1 cellular context compared by ENCODE assay signal in the genomic region with DNA sequence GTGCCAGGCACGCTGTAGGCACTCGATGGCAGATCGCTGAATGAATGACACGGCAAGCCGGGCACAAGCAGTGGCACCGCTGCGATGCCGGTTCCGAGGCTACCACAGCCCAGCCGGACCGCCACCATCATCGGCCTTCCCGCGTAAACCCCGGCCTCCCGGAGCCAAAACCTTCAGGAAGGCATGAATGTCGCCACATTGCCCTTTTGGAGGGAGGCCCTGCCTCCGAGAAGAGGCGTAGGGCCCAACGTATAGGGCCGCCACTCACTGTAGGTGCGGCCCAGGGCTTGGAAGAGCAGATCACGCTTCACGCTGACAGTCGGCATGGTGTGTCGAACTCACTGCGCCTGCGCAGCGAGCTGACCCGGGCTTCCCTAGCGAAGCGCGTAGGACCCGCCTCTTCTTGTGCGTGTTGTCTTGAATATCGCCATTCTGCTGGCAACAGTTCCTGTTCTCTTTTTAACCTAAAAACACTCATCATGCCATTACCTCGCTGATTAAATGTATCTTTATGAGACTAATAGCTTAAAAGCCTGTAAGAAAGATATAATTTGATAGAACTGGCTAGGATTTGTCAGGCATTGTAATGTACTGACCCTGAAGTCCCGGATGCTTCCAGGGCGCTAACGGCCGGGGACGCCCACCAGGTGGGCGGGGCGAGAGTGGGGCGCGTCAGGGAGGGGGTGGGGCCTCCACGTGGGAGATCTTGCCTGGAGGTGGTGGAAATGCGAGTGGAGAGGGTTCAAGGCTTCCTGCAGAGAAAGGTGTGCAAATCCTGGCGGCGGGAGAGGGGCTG.
TF ChIP-seq lines count a peak whose summit lies in the region.

A gene (minus strand): TSS at position 345 of the 796 bp plus-strand sequence. CDS start 19 bp downstream, at position 326.

TF ChIP-seq in K562, 482 proteins besides CTCF, POLR2A, EP300 and RAD21 (continued from another document and continues in another):
- TF ChIP-seq FOXK2 (conservative IDR thresholded peaks at IDR 0.05 in 1 of 2, IDR thresholded peaks at IDR 0.05 in 1 of 2; ENCODE audit: low read depth in 2 of 2) (peak; percentile 63 to 67; a peak in 1 of 4 replicates), ILF3 (IDR thresholded peaks at IDR 0.05; ENCODE audit: borderline replicate concordance) (no peak), CHD2 (IDR thresholded peaks at IDR 0.05; ENCODE audit: low read depth, low read length) (no peak), PHF8 (IDR thresholded peaks at IDR 0.05; ENCODE audit: borderline replicate concordance, low read length) (peak; percentile 86; the same call in 1 of the 2 replicates), GTF2F1 (IDR thresholded peaks at IDR 0.05; ENCODE audit: low read depth, low read length) (0 out of 2 replicates have a peak, but pooled peaks have one; percentile 68), SMARCA4 (IDR thresholded peaks at IDR 0.05) (no peak), FOXM1 (IDR thresholded peaks at IDR 0.05; ENCODE audit: low read depth) (peak; percentile 59; the same call in 1 of the 2 replicates), FOXM1 (CRISPR knock-in tag; IDR thresholded peaks at IDR 0.05; ENCODE audit: low read depth) (no peak), NONO (IDR thresholded peaks at IDR 0.05; ENCODE audit: low read depth in 2 of 2, low read length in 1 of 2) (no peak), MYBL2 (IDR thresholded peaks at IDR 0.05; ENCODE audit: low read depth) (peak; percentile 69; the same call in 1 of the 2 replicates), MYBL2 (CRISPR knock-in tag; IDR thresholded peaks at IDR 0.05; ENCODE audit: borderline replicate concordance) (no peak), RBM17 (IDR thresholded peaks at IDR 0.05; ENCODE audit: borderline replicate concordance, low read depth, low read length) (no peak), MEIS2 (IDR thresholded peaks at IDR 0.05; ENCODE audit: partially characterized antibody) (peak; percentile 85), SIRT6 (IDR thresholded peaks at IDR 0.05; ENCODE audit: low read depth, low read length) (no peak), PURB (CRISPR knock-in tag; IDR thresholded peaks at IDR 0.05; ENCODE audit: low read depth) (no peak), YY1 (IDR thresholded peaks at IDR 0.05; ENCODE audit: borderline replicate concordance in 1 of 3, control insufficient read depth in 1 of 3, extremely low read depth in 1 of 3, insufficient read depth in 3 of 3, insufficient read length in 1 of 3, insufficient replicate concordance in 2 of 3, low read depth in 1 of 3, low read length in 2 of 3) (peak in 1 of 3 experiments; percentile 45), EHMT2 (IDR thresholded peaks at IDR 0.05) (no peak), HDAC8 (tag; IDR thresholded peaks at IDR 0.05) (no peak), SIN3A (IDR thresholded peaks at IDR 0.05; ENCODE audit: borderline replicate concordance in 2 of 2, control insufficient read depth in 1 of 2, low read depth in 2 of 2, low read length in 2 of 2) (peak; percentile 32 to 95; a peak in 2 of 4 replicates), NEUROD1 (IDR thresholded peaks at IDR 0.05; ENCODE audit: borderline replicate concordance, low read depth, low read length, partially characterized antibody) (peak; percentile 61), KLF13 (tag; IDR thresholded peaks at IDR 0.05; ENCODE audit: borderline replicate concordance, low read depth) (peak; percentile 85), DACH1 (IDR thresholded peaks at IDR 0.05; ENCODE audit: partially characterized antibody) (peak; percentile 96), PHB2 (IDR thresholded peaks at IDR 0.05; ENCODE audit: low read depth) (no peak), ZSCAN29 (IDR thresholded peaks at IDR 0.05) (no peak), DPF2 (IDR thresholded peaks at IDR 0.05) (no peak), MEF2A (IDR thresholded peaks at IDR 0.05; ENCODE audit: control insufficient read depth, low read depth, low read length) (no peak), NR2C1 (IDR thresholded peaks at IDR 0.05) (peak; percentile 42; the same call in 1 of the 2 replicates), NR2C1 (tag; IDR thresholded peaks at IDR 0.05) (peak; percentile 50; the same call in 1 of the 2 replicates), KDM5B (IDR thresholded peaks at IDR 0.05; ENCODE audit: insufficient replicate concordance, low read depth, low read length) (peak; percentile 64), RBM22 (IDR thresholded peaks at IDR 0.05; ENCODE audit: low read depth, low read length, poor library complexity, severe bottlenecking) (no peak), ARNT (IDR thresholded peaks at IDR 0.05) (0 out of 4 replicates have a peak, but pooled peaks of 1 of the 2 experiments have one; percentile 54), ZBTB7A (IDR thresholded peaks at IDR 0.05; ENCODE audit: borderline replicate concordance, control insufficient read depth, low read depth, low read length) (no peak), SAP30 (IDR thresholded peaks at IDR 0.05; ENCODE audit: borderline replicate concordance, insufficient read depth, low read depth, low read length, poor library complexity, severe bottlenecking) (peak; percentile 96), POLR2AphosphoS2 (IDR thresholded peaks at IDR 0.05; ENCODE audit: low read length) (no peak), RB1 (IDR thresholded peaks at IDR 0.05; ENCODE audit: low read depth) (0 out of 2 replicates have a peak, but pooled peaks have one; percentile 36), ATF7 (IDR thresholded peaks at IDR 0.05) (peak; percentile 66), XRCC4 (IDR thresholded peaks at IDR 0.05; ENCODE audit: extremely low read depth, insufficient read depth, insufficient read length) (no peak), NUFIP1 (IDR thresholded peaks at IDR 0.05; ENCODE audit: partially characterized antibody) (no peak), ZNF347 (CRISPR knock-in tag; IDR thresholded peaks at IDR 0.05; ENCODE audit: low read depth) (no peak)
- TF ChIP-seq, protein P1, sequence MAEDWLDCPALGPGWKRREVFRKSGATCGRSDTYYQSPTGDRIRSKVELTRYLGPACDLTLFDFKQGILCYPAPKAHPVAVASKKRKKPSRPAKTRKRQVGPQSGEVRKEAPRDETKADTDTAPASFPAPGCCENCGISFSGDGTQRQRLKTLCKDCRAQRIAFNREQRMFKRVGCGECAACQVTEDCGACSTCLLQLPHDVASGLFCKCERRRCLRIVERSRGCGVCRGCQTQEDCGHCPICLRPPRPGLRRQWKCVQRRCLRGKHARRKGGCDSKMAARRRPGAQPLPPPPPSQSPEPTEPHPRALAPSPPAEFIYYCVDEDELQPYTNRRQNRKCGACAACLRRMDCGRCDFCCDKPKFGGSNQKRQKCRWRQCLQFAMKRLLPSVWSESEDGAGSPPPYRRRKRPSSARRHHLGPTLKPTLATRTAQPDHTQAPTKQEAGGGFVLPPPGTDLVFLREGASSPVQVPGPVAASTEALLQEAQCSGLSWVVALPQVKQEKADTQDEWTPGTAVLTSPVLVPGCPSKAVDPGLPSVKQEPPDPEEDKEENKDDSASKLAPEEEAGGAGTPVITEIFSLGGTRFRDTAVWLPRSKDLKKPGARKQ (CRISPR knock-in tag; IDR thresholded peaks at IDR 0.05): no peak
- TF ChIP-seq, protein P2, sequence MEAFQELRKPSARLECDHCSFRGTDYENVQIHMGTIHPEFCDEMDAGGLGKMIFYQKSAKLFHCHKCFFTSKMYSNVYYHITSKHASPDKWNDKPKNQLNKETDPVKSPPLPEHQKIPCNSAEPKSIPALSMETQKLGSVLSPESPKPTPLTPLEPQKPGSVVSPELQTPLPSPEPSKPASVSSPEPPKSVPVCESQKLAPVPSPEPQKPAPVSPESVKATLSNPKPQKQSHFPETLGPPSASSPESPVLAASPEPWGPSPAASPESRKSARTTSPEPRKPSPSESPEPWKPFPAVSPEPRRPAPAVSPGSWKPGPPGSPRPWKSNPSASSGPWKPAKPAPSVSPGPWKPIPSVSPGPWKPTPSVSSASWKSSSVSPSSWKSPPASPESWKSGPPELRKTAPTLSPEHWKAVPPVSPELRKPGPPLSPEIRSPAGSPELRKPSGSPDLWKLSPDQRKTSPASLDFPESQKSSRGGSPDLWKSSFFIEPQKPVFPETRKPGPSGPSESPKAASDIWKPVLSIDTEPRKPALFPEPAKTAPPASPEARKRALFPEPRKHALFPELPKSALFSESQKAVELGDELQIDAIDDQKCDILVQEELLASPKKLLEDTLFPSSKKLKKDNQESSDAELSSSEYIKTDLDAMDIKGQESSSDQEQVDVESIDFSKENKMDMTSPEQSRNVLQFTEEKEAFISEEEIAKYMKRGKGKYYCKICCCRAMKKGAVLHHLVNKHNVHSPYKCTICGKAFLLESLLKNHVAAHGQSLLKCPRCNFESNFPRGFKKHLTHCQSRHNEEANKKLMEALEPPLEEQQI (IDR thresholded peaks at IDR 0.05): no peak
- TF ChIP-seq, protein P3, sequence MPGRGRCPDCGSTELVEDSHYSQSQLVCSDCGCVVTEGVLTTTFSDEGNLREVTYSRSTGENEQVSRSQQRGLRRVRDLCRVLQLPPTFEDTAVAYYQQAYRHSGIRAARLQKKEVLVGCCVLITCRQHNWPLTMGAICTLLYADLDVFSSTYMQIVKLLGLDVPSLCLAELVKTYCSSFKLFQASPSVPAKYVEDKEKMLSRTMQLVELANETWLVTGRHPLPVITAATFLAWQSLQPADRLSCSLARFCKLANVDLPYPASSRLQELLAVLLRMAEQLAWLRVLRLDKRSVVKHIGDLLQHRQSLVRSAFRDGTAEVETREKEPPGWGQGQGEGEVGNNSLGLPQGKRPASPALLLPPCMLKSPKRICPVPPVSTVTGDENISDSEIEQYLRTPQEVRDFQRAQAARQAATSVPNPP (IDR thresholded peaks at IDR 0.05; ENCODE audit: borderline replicate concordance, insufficient read depth, insufficient read length): no peak
- TF ChIP-seq, protein P4, sequence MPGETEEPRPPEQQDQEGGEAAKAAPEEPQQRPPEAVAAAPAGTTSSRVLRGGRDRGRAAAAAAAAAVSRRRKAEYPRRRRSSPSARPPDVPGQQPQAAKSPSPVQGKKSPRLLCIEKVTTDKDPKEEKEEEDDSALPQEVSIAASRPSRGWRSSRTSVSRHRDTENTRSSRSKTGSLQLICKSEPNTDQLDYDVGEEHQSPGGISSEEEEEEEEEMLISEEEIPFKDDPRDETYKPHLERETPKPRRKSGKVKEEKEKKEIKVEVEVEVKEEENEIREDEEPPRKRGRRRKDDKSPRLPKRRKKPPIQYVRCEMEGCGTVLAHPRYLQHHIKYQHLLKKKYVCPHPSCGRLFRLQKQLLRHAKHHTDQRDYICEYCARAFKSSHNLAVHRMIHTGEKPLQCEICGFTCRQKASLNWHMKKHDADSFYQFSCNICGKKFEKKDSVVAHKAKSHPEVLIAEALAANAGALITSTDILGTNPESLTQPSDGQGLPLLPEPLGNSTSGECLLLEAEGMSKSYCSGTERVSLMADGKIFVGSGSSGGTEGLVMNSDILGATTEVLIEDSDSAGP (CRISPR knock-in tag; IDR thresholded peaks at IDR 0.05): no peak
- TF ChIP-seq, protein P5, sequence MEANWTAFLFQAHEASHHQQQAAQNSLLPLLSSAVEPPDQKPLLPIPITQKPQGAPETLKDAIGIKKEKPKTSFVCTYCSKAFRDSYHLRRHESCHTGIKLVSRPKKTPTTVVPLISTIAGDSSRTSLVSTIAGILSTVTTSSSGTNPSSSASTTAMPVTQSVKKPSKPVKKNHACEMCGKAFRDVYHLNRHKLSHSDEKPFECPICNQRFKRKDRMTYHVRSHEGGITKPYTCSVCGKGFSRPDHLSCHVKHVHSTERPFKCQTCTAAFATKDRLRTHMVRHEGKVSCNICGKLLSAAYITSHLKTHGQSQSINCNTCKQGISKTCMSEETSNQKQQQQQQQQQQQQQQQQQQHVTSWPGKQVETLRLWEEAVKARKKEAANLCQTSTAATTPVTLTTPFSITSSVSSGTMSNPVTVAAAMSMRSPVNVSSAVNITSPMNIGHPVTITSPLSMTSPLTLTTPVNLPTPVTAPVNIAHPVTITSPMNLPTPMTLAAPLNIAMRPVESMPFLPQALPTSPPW (CRISPR knock-in tag; IDR thresholded peaks at IDR 0.05): peak; percentile 57
- TF ChIP-seq, protein P6, sequence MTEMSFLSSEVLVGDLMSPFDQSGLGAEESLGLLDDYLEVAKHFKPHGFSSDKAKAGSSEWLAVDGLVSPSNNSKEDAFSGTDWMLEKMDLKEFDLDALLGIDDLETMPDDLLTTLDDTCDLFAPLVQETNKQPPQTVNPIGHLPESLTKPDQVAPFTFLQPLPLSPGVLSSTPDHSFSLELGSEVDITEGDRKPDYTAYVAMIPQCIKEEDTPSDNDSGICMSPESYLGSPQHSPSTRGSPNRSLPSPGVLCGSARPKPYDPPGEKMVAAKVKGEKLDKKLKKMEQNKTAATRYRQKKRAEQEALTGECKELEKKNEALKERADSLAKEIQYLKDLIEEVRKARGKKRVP (CRISPR knock-in tag; IDR thresholded peaks at IDR 0.05): 0 out of 2 replicates have a peak, but pooled peaks have one; percentile 25
- TF ChIP-seq, protein P7, sequence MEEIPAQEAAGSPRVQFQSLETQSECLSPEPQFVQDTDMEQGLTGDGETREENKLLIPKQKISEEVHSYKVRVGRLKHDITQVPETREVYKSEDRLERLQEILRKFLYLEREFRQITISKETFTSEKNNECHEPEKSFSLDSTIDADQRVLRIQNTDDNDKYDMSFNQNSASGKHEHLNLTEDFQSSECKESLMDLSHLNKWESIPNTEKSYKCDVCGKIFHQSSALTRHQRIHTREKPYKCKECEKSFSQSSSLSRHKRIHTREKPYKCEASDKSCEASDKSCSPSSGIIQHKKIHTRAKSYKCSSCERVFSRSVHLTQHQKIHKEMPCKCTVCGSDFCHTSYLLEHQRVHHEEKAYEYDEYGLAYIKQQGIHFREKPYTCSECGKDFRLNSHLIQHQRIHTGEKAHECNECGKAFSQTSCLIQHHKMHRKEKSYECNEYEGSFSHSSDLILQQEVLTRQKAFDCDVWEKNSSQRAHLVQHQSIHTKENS (CRISPR knock-in tag; IDR thresholded peaks at IDR 0.05): no peak
- TF ChIP-seq, protein P8, sequence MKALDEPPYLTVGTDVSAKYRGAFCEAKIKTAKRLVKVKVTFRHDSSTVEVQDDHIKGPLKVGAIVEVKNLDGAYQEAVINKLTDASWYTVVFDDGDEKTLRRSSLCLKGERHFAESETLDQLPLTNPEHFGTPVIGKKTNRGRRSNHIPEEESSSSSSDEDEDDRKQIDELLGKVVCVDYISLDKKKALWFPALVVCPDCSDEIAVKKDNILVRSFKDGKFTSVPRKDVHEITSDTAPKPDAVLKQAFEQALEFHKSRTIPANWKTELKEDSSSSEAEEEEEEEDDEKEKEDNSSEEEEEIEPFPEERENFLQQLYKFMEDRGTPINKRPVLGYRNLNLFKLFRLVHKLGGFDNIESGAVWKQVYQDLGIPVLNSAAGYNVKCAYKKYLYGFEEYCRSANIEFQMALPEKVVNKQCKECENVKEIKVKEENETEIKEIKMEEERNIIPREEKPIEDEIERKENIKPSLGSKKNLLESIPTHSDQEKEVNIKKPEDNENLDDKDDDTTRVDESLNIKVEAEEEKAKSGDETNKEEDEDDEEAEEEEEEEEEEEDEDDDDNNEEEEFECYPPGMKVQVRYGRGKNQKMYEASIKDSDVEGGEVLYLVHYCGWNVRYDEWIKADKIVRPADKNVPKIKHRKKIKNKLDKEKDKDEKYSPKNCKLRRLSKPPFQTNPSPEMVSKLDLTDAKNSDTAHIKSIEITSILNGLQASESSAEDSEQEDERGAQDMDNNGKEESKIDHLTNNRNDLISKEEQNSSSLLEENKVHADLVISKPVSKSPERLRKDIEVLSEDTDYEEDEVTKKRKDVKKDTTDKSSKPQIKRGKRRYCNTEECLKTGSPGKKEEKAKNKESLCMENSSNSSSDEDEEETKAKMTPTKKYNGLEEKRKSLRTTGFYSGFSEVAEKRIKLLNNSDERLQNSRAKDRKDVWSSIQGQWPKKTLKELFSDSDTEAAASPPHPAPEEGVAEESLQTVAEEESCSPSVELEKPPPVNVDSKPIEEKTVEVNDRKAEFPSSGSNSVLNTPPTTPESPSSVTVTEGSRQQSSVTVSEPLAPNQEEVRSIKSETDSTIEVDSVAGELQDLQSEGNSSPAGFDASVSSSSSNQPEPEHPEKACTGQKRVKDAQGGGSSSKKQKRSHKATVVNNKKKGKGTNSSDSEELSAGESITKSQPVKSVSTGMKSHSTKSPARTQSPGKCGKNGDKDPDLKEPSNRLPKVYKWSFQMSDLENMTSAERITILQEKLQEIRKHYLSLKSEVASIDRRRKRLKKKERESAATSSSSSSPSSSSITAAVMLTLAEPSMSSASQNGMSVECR (CRISPR knock-in tag; IDR thresholded peaks at IDR 0.05): peak; percentile 97
